ENCODE assay signal across 11 cellular contexts in the genomic region with DNA sequence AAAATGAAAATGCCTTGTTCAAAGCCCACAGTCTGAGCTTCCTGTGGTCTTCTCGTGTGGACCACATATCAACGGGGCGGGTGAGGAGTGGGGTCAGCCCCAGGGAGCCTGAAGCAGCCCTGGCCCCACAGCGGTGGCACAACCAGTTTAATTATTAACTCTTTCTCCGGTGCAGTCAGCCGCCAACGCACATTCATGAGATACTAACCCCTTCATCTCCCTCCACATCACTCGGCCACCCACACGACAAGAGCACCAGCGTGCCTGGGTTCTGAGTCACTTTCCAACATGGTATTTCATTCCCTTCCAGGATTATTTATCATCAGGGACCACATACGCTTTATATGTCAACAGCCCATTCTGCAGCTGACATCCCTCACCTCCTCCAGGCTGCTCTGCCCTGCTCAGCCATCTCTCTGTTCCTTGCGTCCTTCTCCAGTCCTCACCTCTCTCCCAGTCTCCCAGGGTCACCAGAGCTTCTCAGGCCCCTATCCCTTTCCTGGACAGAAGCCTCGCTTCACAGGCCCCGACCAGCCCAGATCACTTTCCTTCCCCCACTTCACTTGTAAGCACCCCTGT. TPM values are rescaled to one million over a fixed set of nuclear protein-coding genes. Genes with fewer than 3 reads are reported as not detected.
DNase-seq lines count a peak whose midpoint lies in the region; ATAC-seq and TF ChIP-seq lines count a peak whose summit lies in the region.
"Had no signal": no experiment of that assay in that cellular context is flagged by ENCODE, and none has a peak within 500 bp of the region (broad histone marks: within the 10 kb centered on the region; RNA-seq: fewer than 3 reads in every experiment).

No MANE protein-coding gene starts in this region.

- peaks cover 0 to 14% (median 0%) of the 10 kb centered on the region in 9 donors for H3K4me1 ChIP-seq in heart right ventricle

- ATAC-seq in GM19025 (IDR thresholded peaks at IDR 0.05; ENCODE audit: low read depth, unreplicated experiment) (peak; percentile 57), SK-N-SH treated with all-trans-retinoic acid at 6 μM for 48 hours (peak; percentile 76), heart right ventricle (peak in 6 of 8 donors; percentile 26 to 78 (median 46)), HG03439 (IDR thresholded peaks at IDR 0.05; ENCODE audit: unreplicated experiment) (no peak)
- no peak for ATAC-seq in stimulated activated effector memory CD8-positive, alpha-beta T cell treated with anti-CD3 and anti-CD28 coated beads, Interleukin-12 subunit alpha, Interleukin-12 subunit beta, amount 100 ng/mL, for 72 hours
- ATAC-seq: esophagus mucosa had no signal

- no peaks in the 10 kb centered on the region for H3K9me3 ChIP-seq in heart right ventricle
- H3K9me3 ChIP-seq: neutrophil had no signal

- H3K4me3 Mint-ChIP-seq in stimulated activated effector memory CD8-positive, alpha-beta T cell treated with anti-CD3 and anti-CD28 coated beads, Interleukin-12 subunit alpha, Interleukin-12 subunit beta, amount 100 ng/mL, for 72 hours: no peak overlapping the region

- H3K27me3 ChIP-seq in heart right ventricle: no peaks in the 10 kb centered on the region
- H3K27me3 ChIP-seq: neutrophil had no signal

- H3K27ac Mint-ChIP-seq in stimulated activated effector memory CD8-positive, alpha-beta T cell treated with anti-CD3 and anti-CD28 coated beads, Interleukin-12 subunit alpha, Interleukin-12 subunit beta, amount 100 ng/mL, for 72 hours: peak overlapping the region; percentile 73

- no peak overlapping the region for H3K4me3 ChIP-seq in heart right ventricle

- no peak overlapping the region for H3K27ac ChIP-seq in heart right ventricle
- H3K27ac ChIP-seq: neutrophil had no signal

- intact Hi-C loops in heart right ventricle (cut with DNase I): no loop called here

- no peaks in the 10 kb centered on the region for H3K9me3 Mint-ChIP-seq in stimulated activated effector memory CD8-positive, alpha-beta T cell treated with anti-CD3 and anti-CD28 coated beads, Interleukin-12 subunit alpha, Interleukin-12 subunit beta, amount 100 ng/mL, for 72 hours

- no peaks in the 10 kb centered on the region for H3K36me3 ChIP-seq in heart right ventricle
- H3K36me3 ChIP-seq: neutrophil had no signal

- WGBS in heart right ventricle, 2 donors: 63 to 73% methylated on average over 14 of the region's 14 CpGs

- no peak for TF ChIP-seq CTCF in heart right ventricle (IDR thresholded peaks at IDR 0.05)

- no peak for DNase-seq in heart right ventricle
- DNase-seq in stimulated activated effector memory CD8-positive, alpha-beta T cell treated with anti-CD3 and anti-CD28 coated beads, Interleukin-12 subunit alpha, Interleukin-12 subunit beta, amount 100 ng/mL, for 72 hours (ENCODE audit: low spot score in 2 of 2): no peak
- no peak for DNase-seq in NCI-H748 treated with DMSO at 0.1 percent for 48 hours (lab: John Stamatoyannopoulos, UW)
- no peak for DNase-seq in DMS79 treated with DMSO at 0.1 percent for 48 hours (lab: John Stamatoyannopoulos, UW)
- DNase-seq: NCI-H1417, SIG-M5 had no signal

- peaks cover 14% of the 10 kb centered on the region for H3K4me1 Mint-ChIP-seq in stimulated activated effector memory CD8-positive, alpha-beta T cell treated with anti-CD3 and anti-CD28 coated beads, Interleukin-12 subunit alpha, Interleukin-12 subunit beta, amount 100 ng/mL, for 72 hours

- H3K36me3 Mint-ChIP-seq in stimulated activated effector memory CD8-positive, alpha-beta T cell treated with anti-CD3 and anti-CD28 coated beads, Interleukin-12 subunit alpha, Interleukin-12 subunit beta, amount 100 ng/mL, for 72 hours: no peaks in the 10 kb centered on the region

TF ChIP-seq in SK-N-SH treated with all-trans-retinoic acid at 6 μM for 48 hours, 23 proteins besides CTCF, POLR2A, EP300 and RAD21:
- TF ChIP-seq ZNF70 (CRISPR knock-in tag; IDR thresholded peaks at IDR 0.05) (no peak), ARNTL (CRISPR knock-in tag; IDR thresholded peaks at IDR 0.05; ENCODE audit: borderline replicate concordance, low read depth) (no peak), BACH2 (CRISPR knock-in tag; IDR thresholded peaks at IDR 0.05; ENCODE audit: borderline replicate concordance) (no peak)

RNA-seq across cellular contexts. Expression of gene ID2, which starts 48.0 kb away (rescaled TPM):
- total RNA-seq in heart right ventricle: 10 to 100 TPM; 20.8 to 49.7 (median 27.2) TPM
- 100 to 1,000 TPM in 1 of 2 donors, 10 to 100 TPM in 1; 70.3 to 113 TPM for polyA plus RNA-seq in heart right ventricle

Comparison
In these comparisons a context has a peak if more than half of its experiments do, and no peak if none do; other contexts are left out.
1. ATAC-seq: peak in GM19025 (single experiment), SK-N-SH treated with all-trans-retinoic acid at 6 μM for 48 hours (single experiment) and heart right ventricle (6 of 8); none in stimulated activated effector memory CD8-positive, alpha-beta T cell treated with anti-CD3 and anti-CD28 coated beads, Interleukin-12 subunit alpha, Interleukin-12 subunit beta, amount 100 ng/mL, for 72 hours (single experiment) and HG03439 (single experiment).